ENCODE assay signal across 1 cellular context in the genomic region with DNA sequence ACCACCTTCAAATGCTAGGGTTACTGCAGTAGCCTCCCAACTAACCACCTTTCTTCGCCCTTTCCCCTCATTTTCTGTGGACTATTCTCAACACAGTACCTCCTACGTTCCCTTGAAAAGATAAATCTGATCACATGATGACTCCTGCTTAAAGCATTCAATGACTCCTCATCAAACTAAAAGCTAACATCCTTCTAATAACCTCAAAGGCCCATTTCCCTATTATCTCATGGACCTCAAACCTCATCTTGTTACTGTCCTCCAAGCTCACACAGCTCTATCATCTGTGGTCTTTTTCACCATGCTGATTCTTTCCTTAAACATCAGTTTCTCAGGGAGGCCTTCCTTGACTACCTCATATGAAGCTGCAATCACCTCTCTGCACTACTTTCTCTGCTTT.
TF ChIP-seq lines count a peak whose summit lies in the region.

No MANE protein-coding gene starts in this region.

TF ChIP-seq in GM23338, 12 proteins besides CTCF, POLR2A, EP300 and RAD21 (continued from another document):
- TF ChIP-seq, protein P1, sequence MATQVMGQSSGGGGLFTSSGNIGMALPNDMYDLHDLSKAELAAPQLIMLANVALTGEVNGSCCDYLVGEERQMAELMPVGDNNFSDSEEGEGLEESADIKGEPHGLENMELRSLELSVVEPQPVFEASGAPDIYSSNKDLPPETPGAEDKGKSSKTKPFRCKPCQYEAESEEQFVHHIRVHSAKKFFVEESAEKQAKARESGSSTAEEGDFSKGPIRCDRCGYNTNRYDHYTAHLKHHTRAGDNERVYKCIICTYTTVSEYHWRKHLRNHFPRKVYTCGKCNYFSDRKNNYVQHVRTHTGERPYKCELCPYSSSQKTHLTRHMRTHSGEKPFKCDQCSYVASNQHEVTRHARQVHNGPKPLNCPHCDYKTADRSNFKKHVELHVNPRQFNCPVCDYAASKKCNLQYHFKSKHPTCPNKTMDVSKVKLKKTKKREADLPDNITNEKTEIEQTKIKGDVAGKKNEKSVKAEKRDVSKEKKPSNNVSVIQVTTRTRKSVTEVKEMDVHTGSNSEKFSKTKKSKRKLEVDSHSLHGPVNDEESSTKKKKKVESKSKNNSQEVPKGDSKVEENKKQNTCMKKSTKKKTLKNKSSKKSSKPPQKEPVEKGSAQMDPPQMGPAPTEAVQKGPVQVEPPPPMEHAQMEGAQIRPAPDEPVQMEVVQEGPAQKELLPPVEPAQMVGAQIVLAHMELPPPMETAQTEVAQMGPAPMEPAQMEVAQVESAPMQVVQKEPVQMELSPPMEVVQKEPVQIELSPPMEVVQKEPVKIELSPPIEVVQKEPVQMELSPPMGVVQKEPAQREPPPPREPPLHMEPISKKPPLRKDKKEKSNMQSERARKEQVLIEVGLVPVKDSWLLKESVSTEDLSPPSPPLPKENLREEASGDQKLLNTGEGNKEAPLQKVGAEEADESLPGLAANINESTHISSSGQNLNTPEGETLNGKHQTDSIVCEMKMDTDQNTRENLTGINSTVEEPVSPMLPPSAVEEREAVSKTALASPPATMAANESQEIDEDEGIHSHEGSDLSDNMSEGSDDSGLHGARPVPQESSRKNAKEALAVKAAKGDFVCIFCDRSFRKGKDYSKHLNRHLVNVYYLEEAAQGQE (IDR thresholded peaks at IDR 0.05; ENCODE audit: unreplicated experiment), result no peak
- TF ChIP-seq EZH2phosphoT487 (IDR thresholded peaks at IDR 0.05; ENCODE audit: unreplicated experiment), result no peak
